Comparison of ENCODE assay signal across 8 cellular contexts in the genomic region with DNA sequence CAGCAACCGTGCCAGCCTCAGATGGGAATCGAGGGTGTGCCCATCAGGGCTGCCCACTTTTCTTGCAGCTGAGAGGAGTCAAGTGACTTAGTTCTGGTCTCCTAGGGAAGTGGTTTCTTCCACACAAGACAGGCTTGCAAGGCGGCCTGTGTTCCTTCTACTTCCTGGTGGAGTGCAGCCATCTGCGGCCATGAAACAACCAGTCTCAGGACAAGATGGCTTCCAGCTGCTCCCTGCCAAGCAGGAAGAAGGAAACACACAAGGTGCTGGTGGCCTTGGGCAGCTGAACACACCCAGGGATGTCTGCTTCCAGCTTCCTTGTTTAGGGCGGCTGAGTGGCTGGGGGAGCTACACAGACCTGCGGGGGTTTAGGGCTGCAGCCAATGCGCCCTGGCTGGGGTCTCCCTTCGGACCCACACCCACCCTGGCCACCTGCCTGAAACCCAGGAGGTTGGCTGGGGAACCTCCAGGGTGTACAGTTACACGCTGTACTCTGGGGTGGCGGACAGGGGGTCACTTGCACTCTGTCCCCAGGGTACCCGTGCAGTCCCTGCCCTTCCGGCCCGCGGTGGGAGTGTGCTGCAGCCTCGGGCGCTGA. TPM values are rescaled to one million over a fixed set of nuclear protein-coding genes. Genes with fewer than 3 reads are reported as not detected.
DNase-seq lines count a peak whose midpoint lies in the region; ATAC-seq and TF ChIP-seq lines count a peak whose summit lies in the region.

No MANE protein-coding gene starts in this region.

- peak overlapping the region; percentile 91 for H3K27ac Mint-ChIP-seq in activated CD8-positive, alpha-beta T cell treated with anti-CD3 and anti-CD28 coated beads, Interleukin-2, amount 10 ng/mL, durations not matched to agents 7 days and 5 days

- peak overlapping the region; percentile 86 for H3K4me3 Mint-ChIP-seq in activated CD8-positive, alpha-beta T cell treated with anti-CD3 and anti-CD28 coated beads, Interleukin-2, amount 10 ng/mL, durations not matched to agents 7 days and 5 days

- H3K36me3 Mint-ChIP-seq in activated CD8-positive, alpha-beta T cell treated with anti-CD3 and anti-CD28 coated beads, Interleukin-2, amount 10 ng/mL, durations not matched to agents 7 days and 5 days (ENCODE audit: low read depth): peaks cover 10% of the 10 kb centered on the region

- peak overlapping the region; percentile 90 to 94 for H3K27ac ChIP-seq in right atrium auricular region

- H3K9me3 Mint-ChIP-seq in activated CD8-positive, alpha-beta T cell treated with anti-CD3 and anti-CD28 coated beads, Interleukin-2, amount 10 ng/mL, durations not matched to agents 7 days and 5 days (ENCODE audit: insufficient read depth): no peaks in the 10 kb centered on the region

- H3K4me1 Mint-ChIP-seq in activated CD8-positive, alpha-beta T cell treated with anti-CD3 and anti-CD28 coated beads, Interleukin-2, amount 10 ng/mL, durations not matched to agents 7 days and 5 days (ENCODE audit: low read depth): peaks cover 21% of the 10 kb centered on the region

- H3K27me3 Mint-ChIP-seq in activated CD8-positive, alpha-beta T cell treated with anti-CD3 and anti-CD28 coated beads, Interleukin-2, amount 10 ng/mL, durations not matched to agents 7 days and 5 days (ENCODE audit: low read depth): peaks cover 17% of the 10 kb centered on the region

- CTCF ChIA-PET in activated CD8-positive, alpha-beta T cell treated with anti-CD3 and anti-CD28 coated beads, Interleukin-2, amount 10 ng/mL, durations not matched to agents 7 days and 5 days (lab: Charles Lee): interaction anchor here (1.1 to 2.3 kb wide), 2 partner anchors 13 to 17 kb away, joined by 3 to 14 read pairs; no protein-coding TSS in a partner anchor

- no peaks in the 10 kb centered on the region for H3K9me3 ChIP-seq in right atrium auricular region

- DNase-seq in NOMO-1 treated with DMSO at 0.1 percent for 48 hours (lab: John Stamatoyannopoulos, UW; ENCODE audit: unreplicated experiment): peak; percentile 37
- no peak for DNase-seq in NOMO-1 treated with dmso at 0.1 percent for 144 hours (lab: John Stamatoyannopoulos, UW; ENCODE audit: unreplicated experiment)
- no peak for DNase-seq in activated CD8-positive, alpha-beta T cell treated with anti-CD3 and anti-CD28 coated beads, Interleukin-2, amount 10 ng/mL, durations not matched to agents 7 days and 5 days
- no peak for DNase-seq in right atrium auricular region (ENCODE audit: low spot score)
- DNase-seq in skeletal muscle cell (ENCODE audit: low read depth): no peak
- DNase-seq in NCI-H446 treated with DMSO at 0.1 percent for 48 hours (lab: John Stamatoyannopoulos, UW): no peak
- no peak for DNase-seq in AML-193 (lab: John Stamatoyannopoulos, UW)

- TF ChIP-seq CTCF in right atrium auricular region (IDR thresholded peaks at IDR 0.05): no peak

- H3K27me3 ChIP-seq in right atrium auricular region: no peaks in the 10 kb centered on the region

- H3K4me1 ChIP-seq in right atrium auricular region: peaks cover 0 to 48% of the 10 kb centered on the region in 2 donors

- POLR2A ChIA-PET in activated CD8-positive, alpha-beta T cell treated with anti-CD3 and anti-CD28 coated beads, Interleukin-2, amount 10 ng/mL, durations not matched to agents 7 days and 5 days (lab: Charles Lee): interaction anchor here (0.9 to 3.6 kb wide), 4 partner anchors 17 to 714 kb away, joined by 3 to 20 read pairs (median 8); a partner anchor contains a TSS

- ATAC-seq in HG03095 (IDR thresholded peaks at IDR 0.05; ENCODE audit: unreplicated experiment): peak; percentile 27
- ATAC-seq in activated CD8-positive, alpha-beta T cell treated with anti-CD3 and anti-CD28 coated beads, Interleukin-2, amount 10 ng/mL, durations not matched to agents 7 days and 5 days: peak; percentile 28

- H3K36me3 ChIP-seq in right atrium auricular region: no peaks in the 10 kb centered on the region

- peak overlapping the region; percentile 62 to 75 for H3K4me3 ChIP-seq in right atrium auricular region
- H3K4me3 ChIP-seq in skeletal muscle cell (ENCODE audit: low read depth, low read length): peak overlapping the region; percentile 55

RNA-seq across cellular contexts. Expression of a gene that starts 34.7 kb away (rescaled TPM):
- total RNA-seq in activated CD8-positive, alpha-beta T cell treated with anti-CD3 and anti-CD28 coated beads, Interleukin-2, amount 10 ng/mL, durations not matched to agents 7 days and 5 days: 10 to 100 TPM; 67.0 to 71.9 TPM
- 10 to 100 TPM; 13.3 to 20.8 TPM for total RNA-seq in right atrium auricular region

RNA-seq across cellular contexts. Expression of a gene that starts 47.9 kb away (rescaled TPM):
- total RNA-seq in activated CD8-positive, alpha-beta T cell treated with anti-CD3 and anti-CD28 coated beads, Interleukin-2, amount 10 ng/mL, durations not matched to agents 7 days and 5 days: 10 to 100 TPM; 80.7 to 88.6 TPM
- total RNA-seq in right atrium auricular region: 10 to 100 TPM; 66.6 to 86.9 TPM
